15 cellular contexts compared by ENCODE assay signal in genomic region chr3:69967156-69967555, GRCh38. TPM values are rescaled to one million over a fixed set of nuclear protein-coding genes. Genes with fewer than 3 reads are reported as not detected.
A peak's percentile ranks its signal among the peaks of the same experiment; 100 is the strongest.
DNase-seq lines count a peak whose midpoint lies in the region; ATAC-seq and TF ChIP-seq lines count a peak whose summit lies in the region.
"Had no signal": no experiment of that assay in that cellular context is flagged by ENCODE, and none has a peak within 500 bp of the region (broad histone marks: within the 10 kb centered on the region; RNA-seq: fewer than 3 reads in every experiment).

No MANE protein-coding gene starts in this region.

- peaks cover 1% of the 10 kb centered on the region for H3K9me3 Mint-ChIP-seq in glutamatergic neuron (ENCODE audit: unreplicated experiment)
- H3K9me3 Mint-ChIP-seq: CD4-positive, alpha-beta memory T cell had no signal

- no peak overlapping the region for H3K4me3 Mint-ChIP-seq in glutamatergic neuron (ENCODE audit: unreplicated experiment)
- H3K4me3 Mint-ChIP-seq: CD4-positive, alpha-beta memory T cell had no signal

- ATAC-seq in HG03135 (IDR thresholded peaks at IDR 0.05; ENCODE audit: unreplicated experiment), result no peak
- ATAC-seq: HepG2 had no signal

- H3K27ac ChIP-seq in angular gyrus (ENCODE audit: low read depth, low read length), result peak overlapping the region; percentile 89
- H3K27ac ChIP-seq: C4-2B had no signal

- no peak for TF ChIP-seq CTCF in glutamatergic neuron (IDR thresholded peaks at IDR 0.05; ENCODE audit: partially characterized antibody, unreplicated experiment)

- no peaks in the 10 kb centered on the region for H3K27me3 Mint-ChIP-seq in glutamatergic neuron (ENCODE audit: unreplicated experiment)
- H3K27me3 Mint-ChIP-seq: CD4-positive, alpha-beta memory T cell had no signal

- H3K27ac Mint-ChIP-seq in glutamatergic neuron (ENCODE audit: unreplicated experiment), result no peak overlapping the region
- H3K27ac Mint-ChIP-seq: CD4-positive, alpha-beta memory T cell had no signal

- no peaks in the 10 kb centered on the region for H3K4me1 Mint-ChIP-seq in glutamatergic neuron (ENCODE audit: low read depth, unreplicated experiment)
- H3K4me1 Mint-ChIP-seq: CD4-positive, alpha-beta memory T cell had no signal

- no peaks in the 10 kb centered on the region for H3K36me3 Mint-ChIP-seq in glutamatergic neuron (ENCODE audit: unreplicated experiment)
- H3K36me3 Mint-ChIP-seq: CD4-positive, alpha-beta memory T cell had no signal

- peak; percentile 74 for DNase-seq in globus pallidus (ENCODE audit: low spot score)
- DNase-seq in putamen (ENCODE audit: low spot score), result peak; percentile 69
- no peak for DNase-seq in glutamatergic neuron
- DNase-seq in NCI-H2227 treated with DMSO at 0.1 percent for 48 hours (lab: John Stamatoyannopoulos, UW), result no peak
- DNase-seq in EL, result no peak
- DNase-seq: BE2C; CD4-positive, alpha-beta memory T cell; COR-L47; DND-41; GF-D8 had no signal

RNA-seq across cellular contexts. Expression of gene SAMMSON, which starts 32.4 kb away (rescaled TPM):
- total RNA-seq in glutamatergic neuron (ENCODE audit: unreplicated experiment), result not detected
- total RNA-seq: CD4-positive, alpha-beta memory T cell; H1; HepG2 had no signal

Comparison
In these comparisons a context has a peak if more than half of its experiments do, and no peak if none do; other contexts are left out.
1. DNase-seq: peak in globus pallidus (single experiment) and putamen (single experiment); none in glutamatergic neuron (single experiment), NCI-H2227 treated with DMSO at 0.1 percent for 48 hours (single experiment) and EL (single experiment).